10 cellular contexts compared by ENCODE assay signal in the genomic region with DNA sequence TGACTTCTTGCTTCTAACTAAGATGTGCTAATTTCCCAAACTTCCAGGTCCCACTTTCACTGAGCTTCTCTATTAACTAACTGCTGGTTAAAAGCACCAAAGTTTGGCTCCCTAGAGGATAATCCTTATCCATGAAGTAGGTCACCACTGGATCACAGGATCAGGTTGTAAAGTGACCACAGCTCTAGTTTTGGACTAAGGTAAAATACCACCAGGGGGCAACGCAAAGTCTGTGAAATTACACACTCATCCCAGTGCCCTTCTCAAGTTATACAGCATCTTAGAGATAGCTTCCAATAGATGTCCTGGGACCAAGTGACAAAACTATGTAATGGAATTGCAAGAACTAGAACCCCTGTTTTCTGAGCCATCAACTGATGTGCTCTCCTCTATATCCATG.
DNase-seq lines count a peak whose midpoint lies in the region; ATAC-seq, FAIRE-seq and TF ChIP-seq lines count a peak whose summit lies in the region.
"Had no signal": no experiment of that assay in that cellular context is flagged by ENCODE, and none has a peak within 500 bp of the region (broad histone marks: within the 10 kb centered on the region; RNA-seq: fewer than 3 reads in every experiment).

No MANE protein-coding gene starts in this region.

- peaks cover 17% of the 10 kb centered on the region for H3K4me1 ChIP-seq in GM12878 (ENCODE audit: control insufficient read depth, insufficient read depth, low read length)

- H3K9me3 Mint-ChIP-seq in HFFc6: no peaks in the 10 kb centered on the region

- 47% methylated on average over 1 of the region's 1 CpG for WGBS in GM12878 (ENCODE audit: insufficient coverage, insufficient replicate concordance, low lambda C conversion rate, missing lambda C conversion rate)

- peaks cover 51% of the 10 kb centered on the region for H3K79me2 ChIP-seq in GM12878 (ENCODE audit: control insufficient read depth, insufficient read depth, low read length)

- ATAC-seq in GM12878 (peak; percentile 62), HG02870 (IDR thresholded peaks at IDR 0.05; ENCODE audit: unreplicated experiment) (no peak)

- no peak for TF ChIP-seq EP300 in GM12878 (IDR thresholded peaks at IDR 0.05; ENCODE audit: borderline replicate concordance in 1 of 2, control insufficient read depth in 1 of 2, low read depth in 2 of 2, low read length in 2 of 2)

- no peak overlapping the region for H3K27ac Mint-ChIP-seq in HFFc6

- peaks cover 16% of the 10 kb centered on the region for H3K36me3 Mint-ChIP-seq in HFFc6 (ENCODE audit: low read depth)

- no peak for FAIRE-seq in GM12878 (lab: Jason Lieb, UNC)

- H3K4me1 Mint-ChIP-seq in HFFc6 (ENCODE audit: low read depth): peaks cover 5% of the 10 kb centered on the region

- H3K4me3 ChIP-seq in GM12878: no peak overlapping the region

- intact Hi-C loops in GM12878 (cut with micrococcal nuclease; ENCODE audit: unreplicated experiment): no loop called here

- TF ChIP-seq CTCF in HFFc6 (IDR thresholded peaks at IDR 0.05): peak; percentile 77
- TF ChIP-seq CTCF in GM12878 (IDR thresholded peaks at IDR 0.05 in 2 of 3, conservative IDR thresholded peaks at IDR 0.05 in 1 of 3; ENCODE audit: control insufficient read depth in 2 of 3, extremely low read depth in 1 of 3, insufficient read depth in 1 of 3, low read depth in 3 of 3, low read length in 3 of 3): peak; percentile 29 to 43 (median 30); a peak in 4 of 6 replicates

- TF ChIP-seq POLR2A in GM12878 (IDR thresholded peaks at IDR 0.05; ENCODE audit: low read depth, low read length): no peak

- H4K20me1 ChIP-seq in GM12878 (ENCODE audit: control insufficient read depth, insufficient read depth): no peaks in the 10 kb centered on the region

- no peak overlapping the region for H3K4me3 Mint-ChIP-seq in HFFc6

- no peaks in the 10 kb centered on the region for H3K27me3 ChIP-seq in GM12878 (replicated peaks in 1 of 2; ENCODE audit: control insufficient read depth in 2 of 2, insufficient read depth in 2 of 2, low read length in 1 of 2)

- no peak overlapping the region for H2AFZ ChIP-seq in GM12878 (ENCODE audit: control insufficient read depth, low read depth, low read length)

- in situ Hi-C loops in GM12878 (cut with MboI): no loop called here

- POLR2A ChIA-PET in GM12878 (lab: Charles Lee): interaction anchor here (1.3 kb wide), 1 partner anchor 56 kb away, joined by 3 read pairs; no protein-coding TSS in a partner anchor

- no peak overlapping the region for H3K4me2 ChIP-seq in GM12878 (ENCODE audit: control insufficient read depth, insufficient read depth)

- CTCF ChIA-PET in GM12878 (lab: Yijun Ruan, JAX): interaction anchor here (0.9 to 3.1 kb wide), 18 partner anchors 9 to 286 kb away, joined by 3 to 27 read pairs (median 5); no protein-coding TSS in a partner anchor

- H3K9me3 ChIP-seq in GM12878 (replicated peaks; ENCODE audit: control insufficient read depth, insufficient read depth, low read length): no peaks in the 10 kb centered on the region; the same call in 2 of the 3 replicates

- no peak overlapping the region for H3K27ac ChIP-seq in GM12878 (ENCODE audit: control insufficient read depth, insufficient read depth)
- H3K27ac ChIP-seq: epithelial cell of prostate had no signal

- no peaks in the 10 kb centered on the region; the same call in 1 of the 2 replicates for H3K27me3 Mint-ChIP-seq in HFFc6 (ENCODE audit: insufficient read depth)

- DNase-seq in D341Med (ENCODE audit: low spot score): peak; percentile 52
- peak; percentile 49 for DNase-seq in HFFc6
- no peak for DNase-seq in GM12878 (ENCODE audit: low read depth, low spot score)
- DNase-seq in lung microvascular endothelial cell (ENCODE audit: low read depth in 2 of 2): peak; percentile 55 to 64
- no peak for DNase-seq in SHP77 treated with DMSO at 0.1 percent for 48 hours (lab: John Stamatoyannopoulos, UW)
- DNase-seq in inferior parietal cortex (ENCODE audit: extremely low spot score): no peak
- no peak for DNase-seq in activated T-cell treated with anti-CD3 and anti-CD28 coated beads for 4 hours
- DNase-seq: KG1 had no signal

- H3K36me3 ChIP-seq in GM12878 (ENCODE audit: control insufficient read depth in 2 of 2, insufficient read depth in 2 of 2, low read length in 1 of 2): 0 out of 4 replicates have a peak, but pooled peaks cover 0 to 4% of the 10 kb centered on the region in 2 experiments

- RAD21 ChIA-PET in GM12878 (lab: Charles Lee; ENCODE audit: unreplicated experiment): interaction anchor here (0.7 to 2.9 kb wide), 15 partner anchors 15 to 291 kb away, joined by 3 to 14 read pairs (median 3); no protein-coding TSS in a partner anchor

- BruUV-seq in GM12878 (replicated peaks; lab: Mats Ljungman, UMichigan): no TSS peak

- H3K9ac ChIP-seq in GM12878 (ENCODE audit: control insufficient read depth, insufficient read depth, low read length): no peak overlapping the region

- SMC1A ChIA-PET in GM12878 (lab: Charles Lee; ENCODE audit: uncharacterized antibody, unreplicated experiment): interaction anchor here (0.8 to 3.6 kb wide), 29 partner anchors 9 to 286 kb away, joined by 3 to 23 read pairs (median 5); no protein-coding TSS in a partner anchor

- TF ChIP-seq RAD21 in GM12878 (IDR thresholded peaks at IDR 0.05; ENCODE audit: insufficient read depth, low read depth, low read length): peak; percentile 49

TF ChIP-seq in GM12878, 131 proteins besides CTCF, POLR2A, EP300 and RAD21:
- TF ChIP-seq PKNOX1 (IDR thresholded peaks at IDR 0.05) (no peak), RUNX3 (IDR thresholded peaks at IDR 0.05; ENCODE audit: low read length) (peak; percentile 28; the same call in 1 of the 2 replicates), SMC3 (IDR thresholded peaks at IDR 0.05; ENCODE audit: borderline replicate concordance, low read length) (peak; percentile 39; the same call in 1 of the 2 replicates)

Comparison
In these comparisons a context has a peak if more than half of its experiments do, and no peak if none do; other contexts are left out.
1. DNase-seq: peak in D341Med (single experiment), HFFc6 (single experiment) and lung microvascular endothelial cell (2 of 2); none in GM12878 (single experiment), SHP77 treated with DMSO at 0.1 percent for 48 hours (single experiment), inferior parietal cortex (single experiment) and activated T-cell treated with anti-CD3 and anti-CD28 coated beads for 4 hours (single experiment).